Comparison of ENCODE assay signal across 13 cellular contexts in genomic region chr1:94324168-94324544, GRCh38.
DNase-seq lines count a peak whose midpoint lies in the region; ATAC-seq and TF ChIP-seq lines count a peak whose summit lies in the region.
"Had no signal": no experiment of that assay in that cellular context is flagged by ENCODE, and none has a peak within 500 bp of the region (broad histone marks: within the 10 kb centered on the region; RNA-seq: fewer than 3 reads in every experiment).

No MANE protein-coding gene starts in this region.

- no peak overlapping the region for H3K4me3 Mint-ChIP-seq in mesothelial cell of epicardium
- H3K4me3 Mint-ChIP-seq: activated naive CD8-positive, alpha-beta T cell treated with anti-CD3 and anti-CD28 coated beads for 36 hours had no signal

- in situ Hi-C loops in ACHN (cut with HindIII; ENCODE audit: low pct_ligation_motif_present, low pct_unique_long_range_greater_than_20kb, low sequenced_read_pairs), result no loop called here

- no peaks in the 10 kb centered on the region for H3K36me3 Mint-ChIP-seq in mesothelial cell of epicardium
- H3K36me3 Mint-ChIP-seq: activated naive CD8-positive, alpha-beta T cell treated with anti-CD3 and anti-CD28 coated beads for 36 hours had no signal

- DNase-seq in ACHN (peak; percentile 35), M059J (ENCODE audit: low read depth) (peak; percentile 65), choroid plexus epithelial cell (ENCODE audit: low read depth) (peak; percentile 56), mesothelial cell of epicardium (ENCODE audit: low spot score in 2 of 2, unreplicated experiment in 2 of 2) (no peak), caudate nucleus (lab: John Stamatoyannopoulos, UW) (no peak), GOT3 (lab: John Stamatoyannopoulos, UW) (no peak)
- DNase-seq in stimulated activated naive CD8-positive, alpha-beta T cell treated with anti-CD3 and anti-CD28 coated beads, Interleukin-15, Interleukin-2, amounts not matched to agents 100 U/mL and 50 U/mL, for 24 hours, result no peak
- DNase-seq: activated naive CD8-positive, alpha-beta T cell treated with anti-CD3 and anti-CD28 coated beads for 36 hours; dorsolateral prefrontal cortex; head of caudate nucleus; ovary had no signal

- H3K4me3 ChIP-seq in choroid plexus epithelial cell (ENCODE audit: low read depth, low read length), result no peak overlapping the region
- H3K4me3 ChIP-seq: dorsolateral prefrontal cortex, lung, ovary had no signal

- ATAC-seq in GM21786 (IDR thresholded peaks at IDR 0.05; ENCODE audit: unreplicated experiment), result no peak
- ATAC-seq in stimulated activated naive CD8-positive, alpha-beta T cell treated with anti-CD3 and anti-CD28 coated beads, Interleukin-15, Interleukin-2, amounts not matched to agents 100 U/mL and 50 U/mL, for 24 hours, result no peak

- H3K27me3 Mint-ChIP-seq in mesothelial cell of epicardium (ENCODE audit: low read depth), result no peaks in the 10 kb centered on the region

- no peak overlapping the region for H3K27ac ChIP-seq in caudate nucleus (ENCODE audit: low read depth, low read length)
- H3K27ac ChIP-seq: dorsolateral prefrontal cortex, ovary had no signal

- peaks cover 79% of the 10 kb centered on the region for H3K4me1 Mint-ChIP-seq in mesothelial cell of epicardium

- H3K9me3 Mint-ChIP-seq in mesothelial cell of epicardium, result no peaks in the 10 kb centered on the region
- H3K9me3 Mint-ChIP-seq: activated naive CD8-positive, alpha-beta T cell treated with anti-CD3 and anti-CD28 coated beads for 36 hours had no signal

- TF ChIP-seq CTCF in choroid plexus epithelial cell (conservative IDR thresholded peaks at IDR 0.05; ENCODE audit: low read depth, low read length) (no peak), mesothelial cell of epicardium (IDR thresholded peaks at IDR 0.05; ENCODE audit: unreplicated experiment) (no peak)

- H3K27ac Mint-ChIP-seq in mesothelial cell of epicardium, result peak overlapping the region; percentile 32
- H3K27ac Mint-ChIP-seq: activated naive CD8-positive, alpha-beta T cell treated with anti-CD3 and anti-CD28 coated beads for 36 hours had no signal

Comparison
In these comparisons a context has a peak if more than half of its experiments do, and no peak if none do; other contexts are left out.
1. DNase-seq: peak in ACHN (single experiment), M059J (single experiment) and choroid plexus epithelial cell (single experiment); none in mesothelial cell of epicardium (0 of 2), stimulated activated naive CD8-positive, alpha-beta T cell treated with anti-CD3 and anti-CD28 coated beads, Interleukin-15, Interleukin-2, amounts not matched to agents 100 U/mL and 50 U/mL, for 24 hours (single experiment), caudate nucleus (0 of 61) and GOT3 (single experiment).